8 cellular contexts compared by ENCODE assay signal in the genomic region with DNA sequence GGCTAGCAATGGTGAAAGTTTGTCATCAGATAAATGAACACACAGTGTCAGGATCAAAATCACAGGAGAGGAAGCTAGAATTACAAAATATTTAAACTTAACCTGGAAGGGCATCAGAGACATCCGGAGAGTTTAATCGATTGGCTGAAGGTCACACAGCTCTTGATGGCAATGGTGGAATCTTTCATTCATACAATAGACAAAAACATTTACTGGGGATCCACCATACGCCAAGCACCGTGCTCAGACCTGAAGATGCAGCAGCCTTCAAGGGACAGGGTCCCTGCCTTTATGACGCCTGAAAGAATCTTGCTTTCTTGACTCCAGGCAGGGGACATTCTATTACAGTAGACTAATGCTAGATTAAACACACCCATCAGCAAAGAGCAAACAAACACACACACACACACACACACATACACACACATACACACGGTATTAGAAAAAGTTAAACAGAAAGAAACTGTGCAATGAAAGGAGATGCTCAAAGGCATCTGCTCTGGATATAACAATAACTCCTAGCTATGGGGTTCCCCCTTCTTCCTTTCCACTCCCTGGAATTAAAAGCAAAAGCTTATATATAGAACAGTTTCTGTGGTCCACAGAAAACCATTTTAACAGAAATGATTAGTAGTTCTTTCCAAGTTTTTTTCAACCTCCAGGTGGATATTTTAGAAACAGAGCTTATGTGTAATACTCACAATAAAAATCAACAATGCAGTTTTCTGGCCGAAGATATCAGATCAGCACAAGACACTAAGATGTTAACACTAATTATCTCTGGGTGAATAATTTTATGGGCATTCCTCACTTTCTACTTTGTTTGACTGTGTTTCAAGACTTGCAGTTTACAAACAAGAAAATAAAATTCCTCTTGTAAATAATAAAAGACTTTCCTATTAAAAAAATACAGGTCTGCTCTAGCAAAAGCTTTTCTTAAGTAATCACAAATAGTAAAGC.
A peak's percentile ranks its signal among the peaks of the same experiment; 100 is the strongest.
DNase-seq lines count a peak whose midpoint lies in the region; FAIRE-seq and TF ChIP-seq lines count a peak whose summit lies in the region.
"Had no signal": no experiment of that assay in that cellular context is flagged by ENCODE, and none has a peak within 500 bp of the region (broad histone marks: within the 10 kb centered on the region; RNA-seq: fewer than 3 reads in every experiment).

No MANE protein-coding gene starts in this region.

- H3K4me2 ChIP-seq in SU-DHL-6 (ENCODE audit: low read depth, low read length, poor library complexity, severe bottlenecking), result peak overlapping the region; percentile 95
- peak overlapping the region; percentile 60 for H3K4me2 ChIP-seq in skeletal muscle satellite cell (ENCODE audit: low read length)

- in situ Hi-C loops in HAP-1 (cut with MboI; ENCODE audit: low sequenced_read_pairs), result no loop called here

- no peak for TF ChIP-seq POLR2A in H54 (IDR thresholded peaks at IDR 0.05; ENCODE audit: low read depth, low read length)
- no peak for TF ChIP-seq POLR2A in esophagus muscularis mucosa (IDR thresholded peaks at IDR 0.05; ENCODE audit: low read depth)

- H3K4me1 ChIP-seq in esophagus muscularis mucosa (peaks cover 0 to 46% (median 40%) of the 10 kb centered on the region in 4 donors), skeletal muscle satellite cell (ENCODE audit: control insufficient read depth, insufficient read depth, low read length) (peaks cover 31% of the 10 kb centered on the region), HAP-1 (no peaks in the 10 kb centered on the region)

- no peaks in the 10 kb centered on the region for H3K9me2 ChIP-seq in SU-DHL-6 (replicated peaks; ENCODE audit: insufficient read depth, low read length)

- WGBS in esophagus muscularis mucosa, result 52% methylated on average over 7 of the region's 7 CpGs

- peaks cover 50% of the 10 kb centered on the region for H3F3A ChIP-seq in SU-DHL-6 (ENCODE audit: insufficient read depth)

- TF ChIP-seq EP300 in esophagus muscularis mucosa (IDR thresholded peaks at IDR 0.05), result no peak

- TF ChIP-seq CTCF in SU-DHL-6 (IDR thresholded peaks at IDR 0.05; ENCODE audit: insufficient read depth, low read length, poor library complexity, severe bottlenecking), result no peak
- no peak for TF ChIP-seq CTCF in esophagus muscularis mucosa (IDR thresholded peaks at IDR 0.05)

- peak overlapping the region; percentile 37 for H3K4me3 ChIP-seq in SU-DHL-6 (ENCODE audit: insufficient read depth, low read length, poor library complexity, severe bottlenecking)
- peak overlapping the region in 2 of 4 donors; percentile 3 to 8 for H3K4me3 ChIP-seq in esophagus muscularis mucosa
- H3K4me3 ChIP-seq in skeletal muscle satellite cell (ENCODE audit: low read length), result peak overlapping the region; percentile 17
- H3K4me3 ChIP-seq in HAP-1, result no peak overlapping the region

- H3K9me3 ChIP-seq in SU-DHL-6 (ENCODE audit: insufficient read depth, low read length) (peaks cover 10% of the 10 kb centered on the region; the same call in 1 of the 2 replicates), esophagus muscularis mucosa (no peaks in the 10 kb centered on the region), skeletal muscle satellite cell (replicated peaks; ENCODE audit: low read length) (no peaks in the 10 kb centered on the region), HAP-1 (no peaks in the 10 kb centered on the region)

- H3K27ac ChIP-seq in SU-DHL-6 (ENCODE audit: low read depth, low read length) (peak overlapping the region; percentile 81), esophagus muscularis mucosa (replicated peaks in 1 of 4) (peak overlapping the region; percentile 50 to 59 (median 54))

- peaks cover 42% of the 10 kb centered on the region; the same call in 1 of the 2 replicates for H3K79me2 ChIP-seq in SU-DHL-6 (ENCODE audit: insufficient read depth, low read length)

- H3K27me3 ChIP-seq in SU-DHL-6 (ENCODE audit: low read length) (no peaks in the 10 kb centered on the region), esophagus muscularis mucosa (no peaks in the 10 kb centered on the region), skeletal muscle satellite cell (ENCODE audit: control insufficient read depth, insufficient read depth, low read length) (no peaks in the 10 kb centered on the region), HAP-1 (ENCODE audit: low read depth) (no peaks in the 10 kb centered on the region)

- FAIRE-seq in H54 (lab: Jason Lieb, UNC), result peak; percentile 38

- intact Hi-C loops in esophagus muscularis mucosa (cut with DNase I), result no loop called here

- H2AFZ ChIP-seq in SU-DHL-6 (ENCODE audit: low read depth, low read length, severe bottlenecking), result peak overlapping the region; percentile 27

- no peak for DNase-seq in H54 (ENCODE audit: insufficient read length, low spot score)
- no peak for DNase-seq in esophagus muscularis mucosa (ENCODE audit: extremely low spot score)
- no peak for DNase-seq in HK-2 (ENCODE audit: unreplicated experiment)
- no peak for DNase-seq in NCI-H526 treated with DMSO at 0.1 percent for 48 hours (lab: John Stamatoyannopoulos, UW)
- DNase-seq in HAP-1 (ENCODE audit: low spot score in 2 of 2), result no peak
- DNase-seq: cerebellar nuclear complex had no signal

- H3K36me3 ChIP-seq in SU-DHL-6 (ENCODE audit: low read length) (peaks cover 15% of the 10 kb centered on the region), esophagus muscularis mucosa (no peaks in the 10 kb centered on the region), skeletal muscle satellite cell (ENCODE audit: insufficient read depth, low read length) (no peaks in the 10 kb centered on the region), HAP-1 (replicated peaks) (no peaks in the 10 kb centered on the region)

- no peaks in the 10 kb centered on the region for H4K20me1 ChIP-seq in SU-DHL-6 (ENCODE audit: low read depth, low read length)

- H3K9ac ChIP-seq in SU-DHL-6 (ENCODE audit: low read length) (peak overlapping the region; percentile 57), skeletal muscle satellite cell (ENCODE audit: low read depth, low read length) (peak overlapping the region; percentile 59)
